Comparison of ENCODE assay signal across 8 cellular contexts in genomic region chr14:74302634-74303569, GRCh38. TPM values are rescaled to one million over a fixed set of nuclear protein-coding genes. Genes with fewer than 3 reads are reported as not detected.
DNase-seq lines count a peak whose midpoint lies in the region; ATAC-seq and TF ChIP-seq lines count a peak whose summit lies in the region.

Gene ABCD4 (minus strand): TSS chr14:74302934. CDS start chr14:74302912, 22 bp downstream.

- in situ Hi-C loops in GM13976 (cut with MboI; ENCODE audit: low sequenced_read_pairs, unreplicated experiment), result no loop called here

- peak; percentile 92 for DNase-seq in GM13976 (ENCODE audit: low spot score)
- peak; percentile 64 for DNase-seq in NCI-H1436 treated with DMSO at 0.1 percent for 48 hours (lab: John Stamatoyannopoulos, UW)
- peak; percentile 90 for DNase-seq in amniotic epithelial cell (ENCODE audit: low read depth)
- DNase-seq in left cardiac atrium, result peak; percentile 96
- DNase-seq in prostate gland (ENCODE audit: low spot score), result peak; percentile 91

- H3K27ac ChIP-seq in prostate gland (peak within 1 kb of the TSS; percentile 84 to 85), urinary bladder (ENCODE audit: low read depth) (peak within 1 kb of the TSS; percentile 78)

- peak; percentile 54 for TF ChIP-seq POLR2A in prostate gland (IDR thresholded peaks at IDR 0.05)

- WGBS in prostate gland, result 10% methylated on average over 58 of the region's 61 CpGs
- WGBS in urinary bladder, result 11% methylated on average over 61 of the region's 61 CpGs

- no peaks in the 10 kb centered on the region for H3K27me3 ChIP-seq in prostate gland (replicated peaks; ENCODE audit: insufficient read depth)

- H3K4me1 ChIP-seq in prostate gland (replicated peaks), result no peaks in the 10 kb centered on the region
- H3K4me1 ChIP-seq in urinary bladder (ENCODE audit: insufficient read depth), result no peaks in the 10 kb centered on the region

- intact Hi-C loops in T-helper 1 cell treated with Interleukin-12 subunit alpha and Interleukin-12 subunit beta and Interleukin-4 antibody, amounts not matched to agents 30 ng/mL and 1 ng/mL, for 36 hours (cut with micrococcal nuclease), result loop anchor here (1.0 to 2.0 kb wide), 6 partner anchors 46 to 580 kb away; partner anchors contain the start of genes ALDH6A1, AREL1, FCF1 and ISCA2
- intact Hi-C loops in left cardiac atrium (cut with DNase I) (no loop called here), prostate gland (cut with DNase I) (no loop called here)

- H3K36me3 ChIP-seq in prostate gland, result no peaks in the 10 kb centered on the region
- H3K36me3 ChIP-seq in urinary bladder (ENCODE audit: insufficient read depth), result peaks cover under 1% of the 10 kb centered on the region

- TF ChIP-seq CTCF in GM13976 (IDR thresholded peaks at IDR 0.05; ENCODE audit: borderline replicate concordance, control extremely low read depth, extremely low read depth, insufficient read depth, missing control alignments), result peak; percentile 65
- TF ChIP-seq CTCF in prostate gland (IDR thresholded peaks at IDR 0.05), result peak; percentile 11 to 62 (median 54)

- ATAC-seq in HG02852 (IDR thresholded peaks at IDR 0.05; ENCODE audit: unreplicated experiment) (peak; percentile 99), left cardiac atrium (peak; percentile 99)

- H3K4me3 ChIP-seq in prostate gland, result peak within 1 kb of the TSS; percentile 82 to 85
- peak within 1 kb of the TSS; percentile 89 for H3K4me3 ChIP-seq in urinary bladder (ENCODE audit: low read depth, low read length)

- no peaks in the 10 kb centered on the region for H3K9me3 ChIP-seq in prostate gland

RNA-seq across cellular contexts. Expression of gene ABCD4, which starts in this region (rescaled TPM):
- total RNA-seq in T-helper 1 cell treated with Interleukin-12 subunit alpha and Interleukin-12 subunit beta and Interleukin-4 antibody, amounts not matched to agents 30 ng/mL and 1 ng/mL, for 36 hours, result 49.2 and 52.3 TPM in 2 replicates
- 10 to 100 TPM; 22.5 to 26.8 TPM for total RNA-seq in left cardiac atrium
- 10 to 100 TPM; 33.4 to 77.3 TPM for total RNA-seq in prostate gland
- 30.6 TPM for total RNA-seq in urinary bladder
- 36.0 TPM for polyA plus RNA-seq in urinary bladder

Comparison
In these comparisons a context has a peak if more than half of its experiments do, and no peak if none do; other contexts are left out.
1. Peak in every context shown above with its lines: DNase-seq, ATAC-seq, H3K4me3 ChIP-seq and H3K27ac ChIP-seq.